7 cellular contexts compared by ENCODE assay signal in genomic region chr12:28296287-28296686, GRCh38.
"Had no signal": no experiment of that assay in that cellular context is flagged by ENCODE, and none has a peak within 500 bp of the region (broad histone marks: within the 10 kb centered on the region; RNA-seq: fewer than 3 reads in every experiment).

No MANE protein-coding gene starts in this region.

- FAIRE-seq: GM12878, GM12891, GM12892, GM18507, GM19239 had no signal

- H3K4me3 ChIP-seq: GM12878 had no signal

- ATAC-seq: GM12878 had no signal

- DNase-seq: GDM1, GF-D8 had no signal
